ENCODE assay signal across 8 cellular contexts in the genomic region with DNA sequence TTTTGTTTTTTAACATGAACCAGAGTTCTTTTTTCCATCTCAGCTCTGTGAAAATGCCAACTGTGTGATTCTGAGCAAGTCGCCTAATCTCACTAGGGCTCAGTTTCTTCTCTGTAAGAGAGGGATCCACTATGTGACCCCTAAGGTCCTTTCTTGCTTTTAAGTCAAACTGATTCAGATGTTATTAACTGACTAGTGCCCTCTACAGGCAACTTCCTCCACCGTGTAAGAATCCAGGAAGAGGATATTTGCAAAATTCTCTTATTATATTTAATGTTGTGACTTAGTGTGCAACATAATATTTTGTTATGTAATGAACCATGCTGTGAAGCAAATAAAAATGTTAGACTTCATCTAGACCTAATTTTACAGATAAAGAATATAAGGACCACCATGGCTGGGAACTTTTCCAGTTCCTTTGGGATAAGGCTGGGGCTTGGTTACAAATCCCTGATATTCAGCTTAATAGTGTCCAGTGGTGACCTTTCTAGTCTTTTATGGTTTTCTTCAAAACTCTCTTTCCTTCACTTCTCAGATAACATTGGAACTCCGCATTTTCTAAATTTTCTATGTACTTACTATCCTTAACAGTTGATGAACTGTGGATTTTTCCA.
DNase-seq lines count a peak whose midpoint lies in the region; ATAC-seq, FAIRE-seq and TF ChIP-seq lines count a peak whose summit lies in the region.

No MANE protein-coding gene starts in this region.

- intact Hi-C loops in activated CD4-positive, alpha-beta memory T cell treated with anti-CD3 and anti-CD28 coated beads for 36 hours (cut with micrococcal nuclease), result loop anchor here (1.0 to 5.0 kb wide), 2 partner anchors 174 to 1213 kb away; no protein-coding TSS in a partner anchor
- intact Hi-C loops in prostate gland (cut with DNase I), result loop anchor here (10.0 kb wide), 1 partner anchor 495 kb away; no protein-coding TSS in a partner anchor

- H3K36me3 ChIP-seq in prostate gland, result no peaks in the 10 kb centered on the region

- no peaks in the 10 kb centered on the region for H3K9me3 Mint-ChIP-seq in activated CD4-positive, alpha-beta memory T cell treated with anti-CD3 and anti-CD28 coated beads for 36 hours

- POLR2A ChIA-PET in activated CD4-positive, alpha-beta memory T cell treated with anti-CD3 and anti-CD28 coated beads for 36 hours (lab: Charles Lee), result no interaction called here

- H3K4me3 Mint-ChIP-seq in activated CD4-positive, alpha-beta memory T cell treated with anti-CD3 and anti-CD28 coated beads for 36 hours, result no peak overlapping the region

- H3K4me1 ChIP-seq in prostate gland (replicated peaks), result no peaks in the 10 kb centered on the region

- no peak for ATAC-seq in GM21786 (IDR thresholded peaks at IDR 0.05; ENCODE audit: unreplicated experiment)

- TF ChIP-seq CTCF in NB4 (IDR thresholded peaks at IDR 0.05; ENCODE audit: low read depth, low read length), result peak; percentile 51
- peak; percentile 44 to 54 (median 46) for TF ChIP-seq CTCF in prostate gland (IDR thresholded peaks at IDR 0.05)

- no peak overlapping the region for H3K27ac ChIP-seq in prostate gland

- CTCF ChIA-PET in activated CD4-positive, alpha-beta memory T cell treated with anti-CD3 and anti-CD28 coated beads for 36 hours (lab: Charles Lee), result interaction anchor here (1.1 to 6.2 kb wide), 7 partner anchors 15 to 207 kb away, joined by 3 to 83 read pairs (median 5); no protein-coding TSS in a partner anchor

- H3K4me1 Mint-ChIP-seq in activated CD4-positive, alpha-beta memory T cell treated with anti-CD3 and anti-CD28 coated beads for 36 hours (ENCODE audit: low read depth), result peaks cover 23% of the 10 kb centered on the region

- H3K4me3 ChIP-seq in NB4 (ENCODE audit: low read depth, low read length) (no peak overlapping the region), prostate gland (no peak overlapping the region)

- TF ChIP-seq POLR2A in NB4 (IDR thresholded peaks at IDR 0.05; ENCODE audit: extremely low read depth, insufficient read length), result no peak
- no peak for TF ChIP-seq POLR2A in prostate gland (IDR thresholded peaks at IDR 0.05)

- DNase-seq in COLO668 (lab: John Stamatoyannopoulos, UW; ENCODE audit: unreplicated experiment), result peak; percentile 3
- peak; percentile 22 for DNase-seq in GM19239 (ENCODE audit: insufficient read length, low spot score)
- peak; percentile 75 for DNase-seq in NB4 (ENCODE audit: low read depth)
- DNase-seq in activated CD4-positive, alpha-beta memory T cell treated with anti-CD3 and anti-CD28 coated beads for 36 hours, result peak; percentile 32
- DNase-seq in germinal center (ENCODE audit: low spot score), result peak; percentile 34
- peak; percentile 7 for DNase-seq in prostate gland (ENCODE audit: low spot score)
- no peak for DNase-seq in NCI-H1105 (lab: John Stamatoyannopoulos, UW)

- 65% methylated on average over 3 of the region's 3 CpGs for WGBS in prostate gland

- H3K27me3 ChIP-seq in prostate gland (replicated peaks; ENCODE audit: insufficient read depth), result no peaks in the 10 kb centered on the region

- H3K36me3 Mint-ChIP-seq in activated CD4-positive, alpha-beta memory T cell treated with anti-CD3 and anti-CD28 coated beads for 36 hours, result no peaks in the 10 kb centered on the region

- no peak overlapping the region for H3K27ac Mint-ChIP-seq in activated CD4-positive, alpha-beta memory T cell treated with anti-CD3 and anti-CD28 coated beads for 36 hours

- peak; percentile 81 for FAIRE-seq in GM19239 (lab: Jason Lieb, UNC)

- no peaks in the 10 kb centered on the region for H3K9me3 ChIP-seq in prostate gland

- no peaks in the 10 kb centered on the region for H3K27me3 Mint-ChIP-seq in activated CD4-positive, alpha-beta memory T cell treated with anti-CD3 and anti-CD28 coated beads for 36 hours
